Comparison of ENCODE assay signal across 23 cellular contexts in genomic region chrX:142186103-142186502, GRCh38. TPM values are rescaled to one million over a fixed set of nuclear protein-coding genes. Genes with fewer than 3 reads are reported as not detected.
DNase-seq lines count a peak whose midpoint lies in the region; ATAC-seq and TF ChIP-seq lines count a peak whose summit lies in the region.
"Had no signal": no experiment of that assay in that cellular context is flagged by ENCODE, and none has a peak within 500 bp of the region (broad histone marks: within the 10 kb centered on the region; RNA-seq: fewer than 3 reads in every experiment).

No MANE protein-coding gene starts in this region.

- H3K27me3 ChIP-seq in PC-3 (ENCODE audit: low read length): no peaks in the 10 kb centered on the region
- H3K27me3 ChIP-seq: BE2C had no signal

- no peaks in the 10 kb centered on the region for H4K20me1 ChIP-seq in PC-3 (ENCODE audit: low read length)

- no peak overlapping the region for H3K27ac ChIP-seq in PC-3 (ENCODE audit: low read length)
- H3K27ac ChIP-seq: GM23248, HL-60 had no signal

- no peaks in the 10 kb centered on the region for H3F3A ChIP-seq in PC-3 (ENCODE audit: low read length, unreplicated experiment)

- H3K36me3 ChIP-seq in PC-3 (ENCODE audit: low read depth, low read length): no peaks in the 10 kb centered on the region
- H3K36me3 ChIP-seq: BE2C, HAP-1 had no signal

- intact Hi-C loops in PC-3 (cut with micrococcal nuclease): no loop called here

- CTCF ChIA-PET in PC-3 (lab: Charles Lee): no interaction called here

- H3K4me1 ChIP-seq in PC-3 (ENCODE audit: insufficient read depth, low read length): peaks cover 7% of the 10 kb centered on the region; the same call in 1 of the 2 replicates
- H3K4me1 ChIP-seq: BE2C, Caco-2 had no signal

- TF ChIP-seq CTCF in PC-3 (conservative IDR thresholded peaks at IDR 0.05; ENCODE audit: low read depth, low read length): no peak
- no peak for TF ChIP-seq CTCF in epithelial cell of esophagus (IDR thresholded peaks at IDR 0.05; ENCODE audit: insufficient read depth, low read depth, low read length, missing control alignments)

- H3K9me3 ChIP-seq in PC-3 (ENCODE audit: low read length): no peaks in the 10 kb centered on the region
- H3K9me3 ChIP-seq: BE2C, Caco-2, HAP-1 had no signal

- H3K79me2 ChIP-seq in PC-3 (ENCODE audit: low read length): no peaks in the 10 kb centered on the region

- no peaks in the 10 kb centered on the region for H3K9me2 ChIP-seq in PC-3 (replicated peaks; ENCODE audit: low read length)

- DNase-seq in DMS53 treated with DMSO at 0.1 percent for 48 hours (lab: John Stamatoyannopoulos, UW; ENCODE audit: unreplicated experiment) (peak; percentile 3), LoVo (ENCODE audit: low spot score) (peak; percentile 0), PC-3 (peak; percentile 71), epithelial cell of esophagus (ENCODE audit: low read depth) (peak; percentile 65), islet precursor cell (no peak), NCI-H2107 (lab: John Stamatoyannopoulos, UW) (no peak)
- DNase-seq: ACHN; BE2C; C1 segment of cervical spinal cord; Caco-2; CD4-positive, CD25-positive, alpha-beta regulatory T cell; CD8-positive, alpha-beta memory T cell; DMS153; DND-41; EL; GM23248; KBM-7 had no signal

- no peak overlapping the region for H3K9ac ChIP-seq in PC-3 (ENCODE audit: low read length)
- H3K9ac ChIP-seq: GM23248 had no signal

- POLR2A ChIA-PET in PC-3 (lab: Charles Lee; ENCODE audit: unreplicated experiment): no interaction called here

- no TSS peak for BruUV-seq in PC-3 (replicated peaks; lab: Mats Ljungman, UMichigan)

- no peak overlapping the region for H3K4me2 ChIP-seq in PC-3 (ENCODE audit: low read length)

- ATAC-seq in PC-3 (peak; percentile 80), GM19452 (IDR thresholded peaks at IDR 0.05; ENCODE audit: unreplicated experiment) (no peak)
- ATAC-seq: GM12878, HepG2 had no signal

- H3K4me3 ChIP-seq in PC-3 (ENCODE audit: low read length) (no peak overlapping the region), epithelial cell of esophagus (ENCODE audit: low read length) (no peak overlapping the region)
- H3K4me3 ChIP-seq: GM12878, GM23248, HAP-1 had no signal

- H2AFZ ChIP-seq in PC-3 (ENCODE audit: low read length): no peak overlapping the region
- H2AFZ ChIP-seq: GM23248 had no signal

RNA-seq across cellular contexts. Expression of gene MAGEC2, which starts 19.0 kb away (rescaled TPM):
- total RNA-seq in PC-3 (2014; rRNA removed): not detected in 2 replicates
- total RNA-seq: Caco-2; CD4-positive, CD25-positive, alpha-beta regulatory T cell; CD8-positive, alpha-beta memory T cell; G401; GM12878; GM23248; HepG2 had no signal

Comparison
In these comparisons a context has a peak if more than half of its experiments do, and no peak if none do; other contexts are left out.
1. DNase-seq: peak in DMS53 treated with DMSO at 0.1 percent for 48 hours (single experiment), LoVo (single experiment), PC-3 (single experiment) and epithelial cell of esophagus (single experiment); none in islet precursor cell (single experiment) and NCI-H2107 (single experiment).